8 cellular contexts compared by ENCODE assay signal in the genomic region with DNA sequence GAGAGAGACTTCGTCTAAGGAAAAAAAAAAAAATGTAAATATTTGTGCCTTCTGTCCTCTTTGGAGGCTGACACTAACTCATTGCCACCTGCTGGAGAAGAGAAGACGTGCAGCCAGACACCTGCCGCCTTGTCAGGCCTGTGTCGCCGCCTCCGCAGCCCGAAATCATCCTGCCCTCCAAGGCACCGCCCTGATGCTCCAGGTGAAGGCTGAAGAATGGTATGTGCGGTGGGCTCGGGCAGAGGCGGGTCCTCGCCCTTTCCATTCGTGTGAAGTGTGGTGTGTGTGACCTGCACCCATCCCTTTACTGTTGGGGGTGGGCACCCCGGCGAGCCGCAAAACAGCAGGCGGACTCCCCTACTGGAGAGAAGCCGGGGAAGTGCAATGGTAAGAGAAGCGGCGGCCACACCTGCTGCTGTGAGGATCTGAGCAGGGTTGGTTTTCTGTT.
DNase-seq lines count a peak whose midpoint lies in the region; ATAC-seq and TF ChIP-seq lines count a peak whose summit lies in the region.

No MANE protein-coding gene starts in this region.

- H3K4me2 ChIP-seq in mesenchymal stem cell (ENCODE audit: low read length, poor library complexity, severe bottlenecking) = peak overlapping the region; percentile 37

- no peak overlapping the region for H2BK120ac ChIP-seq in mesenchymal stem cell (ENCODE audit: low read depth, low read length)

- H3K27me3 ChIP-seq in mesenchymal stem cell (ENCODE audit: control insufficient read depth in 1 of 2, insufficient read depth in 1 of 2, low read length in 2 of 2) = no peaks in the 10 kb centered on the region

- no peaks in the 10 kb centered on the region for H3K36me3 Mint-ChIP-seq in activated CD8-positive, alpha-beta T cell treated with anti-CD3 and anti-CD28 coated beads for 36 hours (ENCODE audit: low read depth)

- H3K18ac ChIP-seq in mesenchymal stem cell (ENCODE audit: low read depth in 1 of 2, low read length in 2 of 2) = no peak overlapping the region

- H3K4me3 Mint-ChIP-seq in activated CD8-positive, alpha-beta T cell treated with anti-CD3 and anti-CD28 coated beads for 36 hours = peak overlapping the region; percentile 45

- TF ChIP-seq CTCF in activated CD8-positive, alpha-beta T cell treated with anti-CD3 and anti-CD28 coated beads for 36 hours (IDR thresholded peaks at IDR 0.05) = peak; percentile 81

- H2BK15ac ChIP-seq in mesenchymal stem cell (ENCODE audit: low read depth, poor library complexity, severe bottlenecking) = no peak overlapping the region

- H3K14ac ChIP-seq in mesenchymal stem cell (ENCODE audit: low read length in 2 of 2) = no peak overlapping the region

- H3K4me1 Mint-ChIP-seq in activated CD8-positive, alpha-beta T cell treated with anti-CD3 and anti-CD28 coated beads for 36 hours (ENCODE audit: low read depth) = peaks cover 3% of the 10 kb centered on the region

- CTCF ChIA-PET in activated CD8-positive, alpha-beta T cell treated with anti-CD3 and anti-CD28 coated beads for 36 hours (lab: Charles Lee) = interaction anchor here (0.6 to 1.0 kb wide), 3 partner anchors 40 to 48 kb away, joined by 3 to 5 read pairs (median 3); no protein-coding TSS in a partner anchor

- no peak overlapping the region for H2AK5ac ChIP-seq in mesenchymal stem cell (ENCODE audit: low read length, severe bottlenecking)

- H3K27ac Mint-ChIP-seq in activated CD8-positive, alpha-beta T cell treated with anti-CD3 and anti-CD28 coated beads for 36 hours = no peak overlapping the region

- no peaks in the 10 kb centered on the region for H3K79me1 ChIP-seq in mesenchymal stem cell (replicated peaks; ENCODE audit: low read length, poor library complexity, severe bottlenecking)

- no peaks in the 10 kb centered on the region for H3K9me3 Mint-ChIP-seq in activated CD8-positive, alpha-beta T cell treated with anti-CD3 and anti-CD28 coated beads for 36 hours

- H4K8ac ChIP-seq in mesenchymal stem cell (ENCODE audit: low read length) = no peak overlapping the region

- peak overlapping the region; percentile 36 for H2AFZ ChIP-seq in mesenchymal stem cell (ENCODE audit: low read depth, low read length)

- no peaks in the 10 kb centered on the region for H3K9me3 ChIP-seq in mesenchymal stem cell (ENCODE audit: control insufficient read depth, low read length)

- H3K36me3 ChIP-seq in mesenchymal stem cell (ENCODE audit: control insufficient read depth in 1 of 2, insufficient read depth in 2 of 2, low read depth in 1 of 2, low read length in 2 of 2) = no peaks in the 10 kb centered on the region

- peaks cover 3% of the 10 kb centered on the region for H3K4me1 ChIP-seq in mesenchymal stem cell (ENCODE audit: control insufficient read depth, insufficient read depth, low read depth, low read length)

- H3K23ac ChIP-seq in mesenchymal stem cell (ENCODE audit: low read length in 2 of 2) = no peak overlapping the region

- no peak overlapping the region for H3K9ac ChIP-seq in mesenchymal stem cell (ENCODE audit: low read length)

- H4K91ac ChIP-seq in mesenchymal stem cell (ENCODE audit: low read length) = no peak overlapping the region

- no peak overlapping the region for H2BK12ac ChIP-seq in mesenchymal stem cell (ENCODE audit: low read length in 2 of 2)

- POLR2A ChIA-PET in activated CD8-positive, alpha-beta T cell treated with anti-CD3 and anti-CD28 coated beads for 36 hours (lab: Charles Lee) = no interaction called here

- peak; percentile 68 for ATAC-seq in HG02571 (IDR thresholded peaks at IDR 0.05; ENCODE audit: unreplicated experiment)
- peak; percentile 100 for ATAC-seq in activated CD8-positive, alpha-beta T cell treated with anti-CD3 and anti-CD28 coated beads for 36 hours

- H3K4ac ChIP-seq in mesenchymal stem cell (ENCODE audit: low read depth in 1 of 2, low read length in 2 of 2) = no peak overlapping the region

- 20% methylated on average over 20 of the region's 20 CpGs for WGBS in mesenchymal stem cell

- H2BK5ac ChIP-seq in mesenchymal stem cell (ENCODE audit: low read depth, low read length, poor library complexity, severe bottlenecking) = no peak overlapping the region

- peak; percentile 56 for DNase-seq in EH (ENCODE audit: low read depth)
- DNase-seq in NCI-H345 treated with DMSO at 0.1 percent for 48 hours (lab: John Stamatoyannopoulos, UW; ENCODE audit: unreplicated experiment) = peak; percentile 22
- DNase-seq in activated CD8-positive, alpha-beta T cell treated with anti-CD3 and anti-CD28 coated beads for 36 hours = peak; percentile 87
- DNase-seq in effector CD4-positive, alpha-beta T cell = peak; percentile 55
- DNase-seq in mesenchymal stem cell = peak; percentile 72
- DNase-seq in stimulated activated CD8-positive, alpha-beta memory T cell treated with anti-CD3 and anti-CD28 coated beads, Interleukin-4, amount 100 ng/mL, for 24 hours (ENCODE audit: low read depth) = peak; percentile 56
- DNase-seq in NCI-H2029 treated with DMSO at 0.1 percent for 48 hours (lab: John Stamatoyannopoulos, UW) = no peak

- intact Hi-C loops in activated CD8-positive, alpha-beta T cell treated with anti-CD3 and anti-CD28 coated beads for 36 hours (cut with micrococcal nuclease) = no loop called here

- peak overlapping the region in 1 of 2 experiments; percentile 61 for H3K4me3 ChIP-seq in mesenchymal stem cell (ENCODE audit: insufficient read depth in 1 of 2, low read depth in 1 of 2, low read length in 2 of 2)

- no peak overlapping the region for H3K27ac ChIP-seq in mesenchymal stem cell (ENCODE audit: low read length, poor library complexity, severe bottlenecking)

- H3K27me3 Mint-ChIP-seq in activated CD8-positive, alpha-beta T cell treated with anti-CD3 and anti-CD28 coated beads for 36 hours = no peaks in the 10 kb centered on the region
